In genomic region chr16:30656388-30656787, GRCh38 we compare ENCODE assay signal across 16 cellular contexts. TPM values are rescaled to one million over a fixed set of nuclear protein-coding genes. Genes with fewer than 3 reads are reported as not detected.
DNase-seq lines count a peak whose midpoint lies in the region; ATAC-seq and TF ChIP-seq lines count a peak whose summit lies in the region.
"Had no signal": no experiment of that assay in that cellular context is flagged by ENCODE, and none has a peak within 500 bp of the region (broad histone marks: within the 10 kb centered on the region; RNA-seq: fewer than 3 reads in every experiment).

No MANE protein-coding gene starts in this region.

- H3K27ac ChIP-seq in vagina: peak overlapping the region; percentile 68
- H3K27ac ChIP-seq: SJSA1 had no signal

- peak overlapping the region; percentile 72 for H3K27ac Mint-ChIP-seq in activated naive CD4-positive, alpha-beta T cell treated with anti-CD3 and anti-CD28 coated beads, Interleukin-2, amount 50 U/mL, for 24 hours
- peak overlapping the region; percentile 23 for H3K27ac Mint-ChIP-seq in activated naive CD8-positive, alpha-beta T cell treated with anti-CD3 and anti-CD28 coated beads for 36 hours
- peak overlapping the region; percentile 50 to 100 (median 82) for H3K27ac Mint-ChIP-seq in naive thymus-derived CD8-positive, alpha-beta T cell

- H3K4me1 Mint-ChIP-seq in activated naive CD4-positive, alpha-beta T cell treated with anti-CD3 and anti-CD28 coated beads, Interleukin-2, amount 50 U/mL, for 24 hours: peaks cover 40% of the 10 kb centered on the region
- H3K4me1 Mint-ChIP-seq in activated naive CD8-positive, alpha-beta T cell treated with anti-CD3 and anti-CD28 coated beads for 36 hours: peaks cover 47% of the 10 kb centered on the region
- H3K4me1 Mint-ChIP-seq in naive thymus-derived CD8-positive, alpha-beta T cell: peaks cover 28 to 45% (median 37%) of the 10 kb centered on the region in 4 donors

- H3K4me3 ChIP-seq in vagina: no peak overlapping the region
- H3K4me3 ChIP-seq: SJSA1, uterus had no signal

- H3K36me3 Mint-ChIP-seq in activated naive CD4-positive, alpha-beta T cell treated with anti-CD3 and anti-CD28 coated beads, Interleukin-2, amount 50 U/mL, for 24 hours: peaks cover 18% of the 10 kb centered on the region
- peaks cover 49% of the 10 kb centered on the region for H3K36me3 Mint-ChIP-seq in activated naive CD8-positive, alpha-beta T cell treated with anti-CD3 and anti-CD28 coated beads for 36 hours
- peaks cover 5 to 50% (median 7%) of the 10 kb centered on the region in 3 donors for H3K36me3 Mint-ChIP-seq in naive thymus-derived CD8-positive, alpha-beta T cell

- H3K27me3 Mint-ChIP-seq in activated naive CD4-positive, alpha-beta T cell treated with anti-CD3 and anti-CD28 coated beads, Interleukin-2, amount 50 U/mL, for 24 hours: no peaks in the 10 kb centered on the region
- no peaks in the 10 kb centered on the region for H3K27me3 Mint-ChIP-seq in activated naive CD8-positive, alpha-beta T cell treated with anti-CD3 and anti-CD28 coated beads for 36 hours
- H3K27me3 Mint-ChIP-seq in naive thymus-derived CD8-positive, alpha-beta T cell: no peaks in the 10 kb centered on the region

- no peak for TF ChIP-seq POLR2A in vagina (IDR thresholded peaks at IDR 0.05)

- H3K36me3 ChIP-seq in vagina: peaks cover 0 to 48% of the 10 kb centered on the region in 2 donors
- H3K36me3 ChIP-seq: uterus had no signal

- no peaks in the 10 kb centered on the region for H3K9me3 ChIP-seq in vagina
- H3K9me3 ChIP-seq: SJSA1, spleen, uterus had no signal

- peak overlapping the region; percentile 47 for H3K4me3 Mint-ChIP-seq in activated naive CD4-positive, alpha-beta T cell treated with anti-CD3 and anti-CD28 coated beads, Interleukin-2, amount 50 U/mL, for 24 hours
- H3K4me3 Mint-ChIP-seq in activated naive CD8-positive, alpha-beta T cell treated with anti-CD3 and anti-CD28 coated beads for 36 hours: no peak overlapping the region
- peak overlapping the region in 6 of 10 donors; percentile 35 to 73 (median 56) for H3K4me3 Mint-ChIP-seq in naive thymus-derived CD8-positive, alpha-beta T cell

- TF ChIP-seq CTCF in vagina (IDR thresholded peaks at IDR 0.05): no peak

- ATAC-seq in naive thymus-derived CD8-positive, alpha-beta T cell: no peak
- ATAC-seq in GM18867 (IDR thresholded peaks at IDR 0.05; ENCODE audit: unreplicated experiment): no peak

- no peaks in the 10 kb centered on the region for H3K9me3 Mint-ChIP-seq in activated naive CD4-positive, alpha-beta T cell treated with anti-CD3 and anti-CD28 coated beads, Interleukin-2, amount 50 U/mL, for 24 hours
- no peaks in the 10 kb centered on the region for H3K9me3 Mint-ChIP-seq in activated naive CD8-positive, alpha-beta T cell treated with anti-CD3 and anti-CD28 coated beads for 36 hours
- H3K9me3 Mint-ChIP-seq in naive thymus-derived CD8-positive, alpha-beta T cell: no peaks in the 10 kb centered on the region

- no peaks in the 10 kb centered on the region for H3K27me3 ChIP-seq in vagina
- H3K27me3 ChIP-seq: SJSA1, spleen, uterus had no signal

- DNase-seq in activated naive CD4-positive, alpha-beta T cell treated with anti-CD3 and anti-CD28 coated beads, Interleukin-2, amount 50 U/mL, for 16 hours: no peak
- DNase-seq in activated naive CD8-positive, alpha-beta T cell treated with anti-CD3 and anti-CD28 coated beads for 36 hours: no peak
- DNase-seq in naive thymus-derived CD8-positive, alpha-beta T cell: no peak
- DNase-seq in vagina (ENCODE audit: extremely low spot score in 2 of 2) (no peak), ureter (ENCODE audit: low spot score) (no peak), pons (ENCODE audit: low spot score) (no peak)
- DNase-seq: activated CD4-positive, CD25-positive, alpha-beta regulatory T cell; activated gamma-delta T cell; cortex of kidney; NCI-H187; NK-92 treated with Interleukin-12 subunit alpha and Interleukin-12 subunit beta, amount 100 ng/mL, for 24 hours; uterus had no signal

- intact Hi-C loops in vagina (cut with DNase I): loop anchor here (5.0 kb wide), 1 partner anchor 84 kb away; the partner anchor contains the start of gene ZNF688

- POLR2A ChIA-PET in naive thymus-derived CD8-positive, alpha-beta T cell (lab: Charles Lee): interaction anchor here (0.6 to 1.6 kb wide), 5 partner anchors 22 to 98 kb away, joined by 3 to 11 read pairs (median 4); partner anchors contain the start of gene ZNF764

- peaks cover 43% of the 10 kb centered on the region for H3K4me1 ChIP-seq in vagina

RNA-seq across cellular contexts. Expression of gene FBRS, which starts 1.8 kb away (rescaled TPM):
- total RNA-seq in activated naive CD8-positive, alpha-beta T cell treated with anti-CD3 and anti-CD28 coated beads for 36 hours: 10 to 100 TPM; 92.8 to 94.5 TPM
- total RNA-seq in naive thymus-derived CD8-positive, alpha-beta T cell: 100 to 1,000 TPM; 208 to 221 TPM
- 1 to 10 TPM; 3.2 to 8.0 (median 4.4) TPM for polyA plus RNA-seq in naive thymus-derived CD8-positive, alpha-beta T cell
- total RNA-seq in vagina (28.7 TPM), ureter (82.5 TPM)

RNA-seq across cellular contexts. Expression of gene PRR14, which starts 5.6 kb away (rescaled TPM):
- 10 to 100 TPM; 90.1 to 93.3 TPM for total RNA-seq in activated naive CD8-positive, alpha-beta T cell treated with anti-CD3 and anti-CD28 coated beads for 36 hours
- 10 to 100 TPM; 81.4 to 83.8 TPM for total RNA-seq in naive thymus-derived CD8-positive, alpha-beta T cell
- polyA plus RNA-seq in naive thymus-derived CD8-positive, alpha-beta T cell: 10 to 100 TPM; 13.3 to 22.3 (median 15.3) TPM
- total RNA-seq in vagina (60.4 TPM), ureter (37.8 TPM)

RNA-seq across cellular contexts. Expression of gene SRCAP, which starts 42.6 kb away (rescaled TPM):
- total RNA-seq in activated naive CD8-positive, alpha-beta T cell treated with anti-CD3 and anti-CD28 coated beads for 36 hours: 10 to 100 TPM; 66.1 to 72.6 TPM
- total RNA-seq in naive thymus-derived CD8-positive, alpha-beta T cell: 100 to 1,000 TPM; 107 to 110 TPM
- 10 to 100 TPM in 2 of 3 donors, 1 to 10 TPM in 1; 5.2 to 31.3 (median 14.9) TPM for polyA plus RNA-seq in naive thymus-derived CD8-positive, alpha-beta T cell
- total RNA-seq in vagina: 28.5 TPM
- total RNA-seq in ureter: 82.3 TPM

RNA-seq across cellular contexts. Expression of gene ZNF689, which starts 46.2 kb away (rescaled TPM):
- 10 to 100 TPM; 14.8 to 15.5 TPM for total RNA-seq in activated naive CD8-positive, alpha-beta T cell treated with anti-CD3 and anti-CD28 coated beads for 36 hours
- total RNA-seq in naive thymus-derived CD8-positive, alpha-beta T cell: 10 to 100 TPM; 10.8 to 13.7 TPM
- 10 to 100 TPM in 2 of 3 donors, 1 to 10 TPM in 1; 7.7 to 12.5 (median 11.0) TPM for polyA plus RNA-seq in naive thymus-derived CD8-positive, alpha-beta T cell
- 7.6 TPM for total RNA-seq in vagina
- 10.2 TPM for total RNA-seq in ureter

Comparison
In these comparisons a context has a peak if more than half of its experiments do, and no peak if none do; other contexts are left out.
1. H3K27ac Mint-ChIP-seq: peak in every context shown above with its lines; median percentile 82 in naive thymus-derived CD8-positive, alpha-beta T cell; 72 in activated naive CD4-positive, alpha-beta T cell treated with anti-CD3 and anti-CD28 coated beads, Interleukin-2, amount 50 U/mL, for 24 hours; 23 in activated naive CD8-positive, alpha-beta T cell treated with anti-CD3 and anti-CD28 coated beads for 36 hours.